In the genomic region with DNA sequence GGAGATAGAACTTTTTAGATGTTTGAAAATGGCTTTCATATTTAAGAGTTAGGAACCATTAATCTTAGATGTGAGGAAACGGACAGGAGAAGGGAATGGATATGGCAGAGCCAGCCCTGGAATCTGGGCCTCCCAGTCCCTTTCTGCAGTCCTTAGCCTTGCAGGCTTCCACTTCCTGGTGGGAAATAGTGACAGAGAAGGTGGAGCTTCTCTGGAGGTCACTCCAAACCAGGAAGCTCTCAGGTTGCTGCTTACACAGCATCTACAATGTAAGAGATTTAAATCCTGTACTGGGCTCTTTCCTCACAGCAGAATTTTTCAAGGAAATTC, we compare ENCODE assay signal across 8 cellular contexts. TPM values are rescaled to one million over a fixed set of nuclear protein-coding genes. Genes with fewer than 3 reads are reported as not detected.
DNase-seq lines count a peak whose midpoint lies in the region; FAIRE-seq and TF ChIP-seq lines count a peak whose summit lies in the region.

No MANE protein-coding gene starts in this region.

- H3K27ac ChIP-seq in Peyer's patch: peak overlapping the region; percentile 73 to 93 (median 86)
- H3K27ac ChIP-seq in subcutaneous abdominal adipose tissue (ENCODE audit: low read depth, low read length): peak overlapping the region; percentile 98

- peaks cover 0 to 24% (median 0%) of the 10 kb centered on the region in 4 donors for H3K4me1 ChIP-seq in Peyer's patch
- peaks cover 10 to 50% (median 44%) of the 10 kb centered on the region in 5 donors for H3K4me1 ChIP-seq in subcutaneous abdominal adipose tissue (ENCODE audit: control insufficient read depth in 5 of 5, insufficient read depth in 5 of 5, low read length in 5 of 5)

- peak overlapping the region; percentile 98 for H3K27ac Mint-ChIP-seq in activated naive CD4-positive, alpha-beta T cell treated with anti-CD3 and anti-CD28 coated beads, Interleukin-2, amount 10 ng/mL, durations not matched to agents 7 days and 5 days

- TF ChIP-seq POLR2A in Peyer's patch (IDR thresholded peaks at IDR 0.05): no peak

- FAIRE-seq in frontal cortex (lab: Jason Lieb, UNC): no peak

- H3K36me3 ChIP-seq in Peyer's patch (peaks cover 0 to 31% (median 0%) of the 10 kb centered on the region in 3 donors), subcutaneous abdominal adipose tissue (ENCODE audit: control insufficient read depth in 5 of 5, insufficient read depth in 5 of 5, low read length in 5 of 5) (peaks cover 17 to 32% (median 28%) of the 10 kb centered on the region in 5 donors)

- H3K4me3 ChIP-seq in Peyer's patch (peak overlapping the region in 2 of 4 donors; percentile 76 to 82), fibroblast of villous mesenchyme (ENCODE audit: low read depth, low read length) (peak overlapping the region; percentile 95), subcutaneous abdominal adipose tissue (ENCODE audit: low read depth in 1 of 5, low read length in 5 of 5) (peak overlapping the region; percentile 83 to 94 (median 94))

- no peaks in the 10 kb centered on the region for H3K9me3 ChIP-seq in Peyer's patch
- H3K9me3 ChIP-seq in subcutaneous abdominal adipose tissue (ENCODE audit: control insufficient read depth in 5 of 5, low read length in 5 of 5): no peaks in the 10 kb centered on the region

- CTCF ChIA-PET in activated naive CD4-positive, alpha-beta T cell treated with anti-CD3 and anti-CD28 coated beads, Interleukin-2, amount 10 ng/mL, durations not matched to agents 7 days and 5 days (lab: Charles Lee): interaction anchor here (0.6 to 3.8 kb wide), 22 partner anchors 11 to 424 kb away, joined by 3 to 49 read pairs (median 4); no protein-coding TSS in a partner anchor

- H3K36me3 Mint-ChIP-seq in activated naive CD4-positive, alpha-beta T cell treated with anti-CD3 and anti-CD28 coated beads, Interleukin-2, amount 10 ng/mL, durations not matched to agents 7 days and 5 days: peaks cover 50% of the 10 kb centered on the region

- peaks cover 54% of the 10 kb centered on the region for H3K4me1 Mint-ChIP-seq in activated naive CD4-positive, alpha-beta T cell treated with anti-CD3 and anti-CD28 coated beads, Interleukin-2, amount 10 ng/mL, durations not matched to agents 7 days and 5 days

- peak overlapping the region in 4 of 5 donors; percentile 5 to 97 (median 59) for H3K9ac ChIP-seq in subcutaneous abdominal adipose tissue (ENCODE audit: low read length in 5 of 5)

- no peaks in the 10 kb centered on the region for H3K9me3 Mint-ChIP-seq in activated naive CD4-positive, alpha-beta T cell treated with anti-CD3 and anti-CD28 coated beads, Interleukin-2, amount 10 ng/mL, durations not matched to agents 7 days and 5 days

- DNase-seq in activated naive CD4-positive, alpha-beta T cell treated with anti-CD3 and anti-CD28 coated beads, Interleukin-2, amount 10 ng/mL, durations not matched to agents 7 days and 5 days: no peak
- no peak for DNase-seq in activated naive CD4-positive, alpha-beta T cell treated with Interleukin-2 at 50 U/mL for 16 hours
- no peak for DNase-seq in Peyer's patch
- no peak for DNase-seq in fibroblast of villous mesenchyme (ENCODE audit: low read depth)
- no peak for DNase-seq in frontal cortex (ENCODE audit: low spot score in 2 of 2)
- no peak for DNase-seq in NCI-H2107 (lab: John Stamatoyannopoulos, UW)
- DNase-seq in DMS 273 (lab: John Stamatoyannopoulos, UW; ENCODE audit: unreplicated experiment): no peak

- TF ChIP-seq CTCF in Peyer's patch (IDR thresholded peaks at IDR 0.05) (no peak), fibroblast of villous mesenchyme (IDR thresholded peaks at IDR 0.05; ENCODE audit: insufficient read depth, low read depth, low read length) (no peak)

- H3K27me3 Mint-ChIP-seq in activated naive CD4-positive, alpha-beta T cell treated with anti-CD3 and anti-CD28 coated beads, Interleukin-2, amount 10 ng/mL, durations not matched to agents 7 days and 5 days: no peaks in the 10 kb centered on the region

- H3K4me3 Mint-ChIP-seq in activated naive CD4-positive, alpha-beta T cell treated with anti-CD3 and anti-CD28 coated beads, Interleukin-2, amount 10 ng/mL, durations not matched to agents 7 days and 5 days: peak overlapping the region; percentile 99

- no peaks in the 10 kb centered on the region for H3K27me3 ChIP-seq in Peyer's patch
- H3K27me3 ChIP-seq in subcutaneous abdominal adipose tissue (ENCODE audit: control insufficient read depth in 5 of 5, insufficient read depth in 4 of 5, low read length in 5 of 5): no peaks in the 10 kb centered on the region

RNA-seq across cellular contexts. Expression of a gene that starts 2.5 kb away (rescaled TPM):
- 10 to 100 TPM; 33.3 to 75.1 (median 72.0) TPM for total RNA-seq in Peyer's patch
- total RNA-seq in fibroblast of villous mesenchyme: 126 and 197 TPM in 2 replicates
- 1.6 TPM for total RNA-seq in frontal cortex

RNA-seq across cellular contexts. Expression of a gene that starts 40.6 kb away (rescaled TPM):
- total RNA-seq in Peyer's patch: 100 to 1,000 TPM in 3 of 4 donors, 10 to 100 TPM in 1; 90.0 to 223 (median 154) TPM
- 70.0 and 70.2 TPM in 2 replicates for total RNA-seq in fibroblast of villous mesenchyme
- total RNA-seq in frontal cortex: 2.4 TPM

RNA-seq across cellular contexts. Expression of a gene that starts 54.6 kb away (rescaled TPM):
- total RNA-seq in Peyer's patch: not detected
- not detected in 2 replicates for total RNA-seq in fibroblast of villous mesenchyme
- total RNA-seq in frontal cortex: not detected

Comparison
In these comparisons a context has a peak if more than half of its experiments do, and no peak if none do; other contexts are left out.
1. RNA of a gene that starts 2.5 kb away (total RNA-seq): 126 to 197 TPM in fibroblast of villous mesenchyme and 33.3 to 75.1 TPM in Peyer's patch; 1.6 TPM in frontal cortex (single experiment); every median in the first group is over 10 times any median in the second.
2. RNA of a gene that starts 40.6 kb away (total RNA-seq): 90.0 to 223 TPM in Peyer's patch and 70.0 to 70.2 TPM in fibroblast of villous mesenchyme; 2.4 TPM in frontal cortex (single experiment); every median in the first group is over 10 times any median in the second.